In genomic region chr7:96709381-96710228, GRCh38 we compare ENCODE assay signal across 1 cellular context.
A peak's percentile ranks its signal among the peaks of the same experiment; 100 is the strongest.
TF ChIP-seq lines count a peak whose summit lies in the region.

TSS of gene SEM1 (minus strand) at chr7:96709846. CDS start at chr7:96709763, 83 bp downstream.

TF ChIP-seq in K562, 482 proteins besides CTCF, POLR2A, EP300 and RAD21 (continued from another document and continues in another):
- TF ChIP-seq ZHX1 (conservative IDR thresholded peaks at IDR 0.05; ENCODE audit: low read length) (no peak), ZNF354B (CRISPR knock-in tag; IDR thresholded peaks at IDR 0.05) (no peak), MGA (IDR thresholded peaks at IDR 0.05) (peak; percentile 41), EHMT2 (IDR thresholded peaks at IDR 0.05) (peak; percentile 71; the same call in 1 of the 2 replicates), DDX20 (tag; IDR thresholded peaks at IDR 0.05; ENCODE audit: low read depth) (no peak), E2F3 (CRISPR knock-in tag; IDR thresholded peaks at IDR 0.05) (peak; percentile 72; the same call in 1 of the 2 replicates), ZNF766 (CRISPR knock-in tag; conservative IDR thresholded peaks at IDR 0.05) (no peak), SAFB (IDR thresholded peaks at IDR 0.05; ENCODE audit: borderline replicate concordance, low read depth, low read length) (no peak), RHOXF2B (CRISPR knock-in tag; conservative IDR thresholded peaks at IDR 0.05) (no peak), ARHGAP35 (IDR thresholded peaks at IDR 0.05; ENCODE audit: partially characterized antibody) (no peak), ZNF395 (CRISPR knock-in tag; IDR thresholded peaks at IDR 0.05) (peak; percentile 88), ETS1 (conservative IDR thresholded peaks at IDR 0.05; ENCODE audit: control insufficient read depth, low read depth, low read length) (no peak), HOMEZ (CRISPR knock-in tag; IDR thresholded peaks at IDR 0.05) (no peak), SRSF1 (IDR thresholded peaks at IDR 0.05; ENCODE audit: low read depth, low read length) (no peak), TARDBP (IDR thresholded peaks at IDR 0.05) (no peak), ZNF280A (IDR thresholded peaks at IDR 0.05; ENCODE audit: low read depth, partially characterized antibody) (no peak), JUN (IDR thresholded peaks at IDR 0.05; ENCODE audit: borderline replicate concordance, low read depth, low read length) (no peak), JUN (CRISPR knock-in tag; IDR thresholded peaks at IDR 0.05; ENCODE audit: borderline replicate concordance) (no peak), ZNF551 (CRISPR knock-in tag; IDR thresholded peaks at IDR 0.05) (no peak), NFIC (IDR thresholded peaks at IDR 0.05) (0 out of 2 replicates have a peak, but pooled peaks have one; percentile 19), CBX3 (IDR thresholded peaks at IDR 0.05; ENCODE audit: borderline replicate concordance in 1 of 2, low read length in 2 of 2) (0 out of 3 replicates have a peak, but pooled peaks of 1 of the 2 experiments have one; percentile 51), ZKSCAN8 (CRISPR knock-in tag; IDR thresholded peaks at IDR 0.05) (no peak), TAF9B (IDR thresholded peaks at IDR 0.05; ENCODE audit: partially characterized antibody) (peak; percentile 78), KHSRP (IDR thresholded peaks at IDR 0.05) (no peak), DNMT1 (IDR thresholded peaks at IDR 0.05) (no peak), FOXJ3 (CRISPR knock-in tag; IDR thresholded peaks at IDR 0.05) (no peak), SMC3 (conservative IDR thresholded peaks at IDR 0.05; ENCODE audit: insufficient read depth, low read depth, low read length) (no peak), ZNF586 (CRISPR knock-in tag; conservative IDR thresholded peaks at IDR 0.05) (no peak), ZNF561 (CRISPR knock-in tag; conservative IDR thresholded peaks at IDR 0.05) (no peak), PML (IDR thresholded peaks at IDR 0.05; ENCODE audit: low read length) (peak; percentile 66; the same call in 1 of the 2 replicates)
